Comparison of ENCODE assay signal across 23 cellular contexts in the genomic region with DNA sequence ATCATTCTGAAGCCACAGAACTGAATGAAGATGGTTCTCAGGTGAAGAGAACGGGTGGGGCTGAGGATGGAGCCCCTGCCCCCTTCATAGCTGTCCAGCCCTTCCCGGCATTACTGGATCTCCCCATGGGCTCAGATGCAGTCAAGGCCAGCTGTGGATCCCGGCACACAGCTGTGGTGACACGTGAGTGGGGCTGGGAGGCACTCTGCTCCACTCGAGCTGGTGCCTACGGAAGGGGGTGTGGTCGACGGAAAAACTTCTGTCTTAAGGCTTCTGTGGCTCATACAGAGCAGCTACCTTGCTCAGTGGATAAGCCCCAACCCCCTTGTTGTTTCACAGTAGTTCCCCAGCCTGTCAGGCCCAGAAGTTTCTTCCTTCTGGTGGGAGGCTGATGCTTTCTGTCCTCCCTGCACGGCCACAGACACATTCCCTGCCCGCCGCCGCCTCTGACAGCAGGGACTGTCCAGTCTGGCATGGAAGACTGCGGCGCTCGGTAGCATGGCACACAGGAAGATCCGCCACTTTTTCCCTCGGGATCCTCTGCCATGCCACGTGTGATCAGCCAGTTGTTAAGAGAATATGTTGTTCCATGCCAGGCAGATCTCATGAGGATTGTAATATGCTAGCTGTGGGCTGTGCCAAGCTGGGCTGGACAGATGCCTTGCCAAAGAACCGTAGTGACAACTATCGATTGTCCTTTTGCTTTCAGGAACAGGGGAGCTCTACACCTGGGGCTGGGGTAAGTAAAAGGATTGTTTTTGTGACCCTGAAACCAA. TPM values are rescaled to one million over a fixed set of nuclear protein-coding genes. Genes with fewer than 3 reads are reported as not detected.
DNase-seq lines count a peak whose midpoint lies in the region; ATAC-seq and TF ChIP-seq lines count a peak whose summit lies in the region.
"Had no signal": no experiment of that assay in that cellular context is flagged by ENCODE, and none has a peak within 500 bp of the region (broad histone marks: within the 10 kb centered on the region; RNA-seq: fewer than 3 reads in every experiment).

No MANE protein-coding gene starts in this region.

- POLR2A ChIA-PET in CD8-positive, alpha-beta T cell (lab: Charles Lee), result no interaction called here

- CTCF ChIA-PET in CD8-positive, alpha-beta T cell (lab: Charles Lee), result interaction anchor here (5.5 to 12.8 kb wide), 2 partner anchors 26 to 72 kb away, joined by 35 to 160 read pairs; partner anchors contain the start of genes HDDC3 and UNC45A

- no peak for TF ChIP-seq CTCF in left ventricle myocardium inferior (IDR thresholded peaks at IDR 0.05; ENCODE audit: borderline replicate concordance)
- no peak for TF ChIP-seq CTCF in neural crest cell (conservative IDR thresholded peaks at IDR 0.05)
- no peak for TF ChIP-seq CTCF in CD8-positive, alpha-beta T cell (IDR thresholded peaks at IDR 0.05)

- intact Hi-C loops in left ventricle myocardium inferior (cut with micrococcal nuclease) (no loop called here), cardiac septum (cut with DNase I) (no loop called here), aorta (cut with DNase I) (loop anchor here in 1 of 2 donors (10.0 kb wide), 1 partner anchor 314 kb away; no protein-coding TSS in a partner anchor)
- intact Hi-C loops in CD8-positive, alpha-beta T cell (cut with DNase I, micrococcal nuclease), result no loop called here

- DNase-seq in left ventricle myocardium inferior, result no peak
- DNase-seq in cardiac septum (ENCODE audit: low spot score), result no peak
- peak; percentile 16 for DNase-seq in cerebellar cortex (ENCODE audit: low spot score)
- DNase-seq in neural crest cell (ENCODE audit: low read depth, low spot score), result no peak
- no peak for DNase-seq in aorta
- DNase-seq in AML-193 (lab: John Stamatoyannopoulos, UW), result no peak
- no peak for DNase-seq in CD8-positive, alpha-beta T cell
- no peak for DNase-seq in NCI-H2107 treated with DMSO at 0.1 percent for 48 hours (lab: John Stamatoyannopoulos, UW; ENCODE audit: unreplicated experiment)
- DNase-seq: ACHN; activated CD8-positive, alpha-beta T cell treated with anti-CD3 and anti-CD28 coated beads for 36 hours; activated naive CD8-positive, alpha-beta T cell treated with anti-CD3 and anti-CD28 coated beads, Interleukin-2, amount 10 ng/mL, durations not matched to agents 7 days and 5 days; activated T-cell treated with anti-CD3 and anti-CD28 coated beads, Interleukin-2, amount 50 U/mL, for 48 hours; CD4-positive, alpha-beta memory T cell; effector CD8-positive, alpha-beta T cell; NCI-H510A; SHP77; stimulated activated CD4-positive, alpha-beta T cell treated with anti-CD3 and anti-CD28 coated beads, Interleukin-15, amount 100 ng/mL, for 24 hours; T-helper 1 cell; trophoblast cell had no signal

- H3K4me3 ChIP-seq in left ventricle myocardium inferior (no peak overlapping the region), aorta (ENCODE audit: low read length in 2 of 2) (no peak overlapping the region)
- no peak overlapping the region for H3K4me3 ChIP-seq in CD8-positive, alpha-beta T cell (ENCODE audit: low read depth, low read length)
- H3K4me3 ChIP-seq: cardiac muscle cell had no signal

- peaks cover 23% of the 10 kb centered on the region for H3K4me1 Mint-ChIP-seq in neural crest cell
- H3K4me1 Mint-ChIP-seq in CD8-positive, alpha-beta T cell (ENCODE audit: low read depth), result peaks cover 10% of the 10 kb centered on the region

- WGBS in aorta, 2 donors, result 3 to 9% methylated on average over 20 of the region's 20 CpGs

- peak overlapping the region; percentile 71 for H3K27ac ChIP-seq in left ventricle myocardium inferior (replicated peaks)
- peak overlapping the region; percentile 10 to 39 for H3K27ac ChIP-seq in aorta (ENCODE audit: low read depth in 1 of 2, low read length in 2 of 2)
- no peak overlapping the region for H3K27ac ChIP-seq in CD8-positive, alpha-beta T cell (ENCODE audit: low read depth, low read length)
- H3K27ac ChIP-seq: cardiac muscle cell had no signal

- no peaks in the 10 kb centered on the region for H3K27me3 ChIP-seq in left ventricle myocardium inferior (ENCODE audit: low read depth)
- H3K27me3 ChIP-seq in aorta (ENCODE audit: control insufficient read depth in 1 of 2, insufficient read depth in 2 of 2, low read length in 1 of 2), result no peaks in the 10 kb centered on the region
- no peaks in the 10 kb centered on the region for H3K27me3 ChIP-seq in CD8-positive, alpha-beta T cell (ENCODE audit: insufficient read depth, low read length)
- H3K27me3 ChIP-seq: cardiac muscle cell had no signal

- peaks cover 3% of the 10 kb centered on the region for H3K27me3 Mint-ChIP-seq in neural crest cell (ENCODE audit: low read depth)
- H3K27me3 Mint-ChIP-seq in CD8-positive, alpha-beta T cell (ENCODE audit: low read depth), result no peaks in the 10 kb centered on the region
- H3K27me3 Mint-ChIP-seq: activated CD8-positive, alpha-beta T cell treated with anti-CD3 and anti-CD28 coated beads for 36 hours; activated naive CD8-positive, alpha-beta T cell treated with anti-CD3 and anti-CD28 coated beads, Interleukin-2, amount 10 ng/mL, durations not matched to agents 7 days and 5 days; CD4-positive, alpha-beta memory T cell; natural killer cell treated with Interleukin-12 subunit alpha and Interleukin-12 subunit beta and Interleukin-15 and Interleukin-18, amount 100 ng/mL, for 72 hours; stimulated activated memory B cell treated with anti-CD40 and anti-IgM and Interleukin-4, amounts not matched to agents 10 μg/mL and 1 μg/mL and 100 μg/mL, for 72 hours had no signal

- H3K27ac Mint-ChIP-seq in neural crest cell (ENCODE audit: unreplicated experiment), result no peak overlapping the region
- no peak overlapping the region for H3K27ac Mint-ChIP-seq in CD8-positive, alpha-beta T cell
- H3K27ac Mint-ChIP-seq: activated CD8-positive, alpha-beta T cell treated with anti-CD3 and anti-CD28 coated beads for 36 hours; stimulated activated memory B cell treated with anti-CD40 and anti-IgM and Interleukin-4, amounts not matched to agents 10 μg/mL and 1 μg/mL and 100 μg/mL, for 72 hours had no signal

- no peaks in the 10 kb centered on the region for H3K9me3 Mint-ChIP-seq in neural crest cell
- no peaks in the 10 kb centered on the region for H3K9me3 Mint-ChIP-seq in CD8-positive, alpha-beta T cell
- H3K9me3 Mint-ChIP-seq: activated CD8-positive, alpha-beta T cell treated with anti-CD3 and anti-CD28 coated beads for 36 hours; activated naive CD8-positive, alpha-beta T cell treated with anti-CD3 and anti-CD28 coated beads, Interleukin-2, amount 10 ng/mL, durations not matched to agents 7 days and 5 days; natural killer cell treated with Interleukin-12 subunit alpha and Interleukin-12 subunit beta and Interleukin-15 and Interleukin-18, amount 100 ng/mL, for 72 hours; stimulated activated memory B cell treated with anti-CD40 and anti-IgM and Interleukin-4, amounts not matched to agents 10 μg/mL and 1 μg/mL and 100 μg/mL, for 72 hours had no signal

- no peaks in the 10 kb centered on the region for H3K9me3 ChIP-seq in left ventricle myocardium inferior (replicated peaks)
- no peaks in the 10 kb centered on the region for H3K9me3 ChIP-seq in aorta (ENCODE audit: control insufficient read depth, low read length)
- H3K9me3 ChIP-seq in CD8-positive, alpha-beta T cell (ENCODE audit: low read length), result no peaks in the 10 kb centered on the region

- H3K36me3 ChIP-seq in left ventricle myocardium inferior, result peaks cover 48% of the 10 kb centered on the region
- H3K36me3 ChIP-seq in aorta (ENCODE audit: control insufficient read depth in 1 of 2, insufficient read depth in 2 of 2, low read length in 1 of 2), result no peaks in the 10 kb centered on the region
- H3K36me3 ChIP-seq in CD8-positive, alpha-beta T cell (ENCODE audit: insufficient read depth, low read length), result peaks cover 10% of the 10 kb centered on the region

- peak overlapping the region; percentile 48 for H3K4me3 Mint-ChIP-seq in neural crest cell
- H3K4me3 Mint-ChIP-seq in CD8-positive, alpha-beta T cell, result no peak overlapping the region
- H3K4me3 Mint-ChIP-seq: activated CD8-positive, alpha-beta T cell treated with anti-CD3 and anti-CD28 coated beads for 36 hours; activated naive CD8-positive, alpha-beta T cell treated with anti-CD3 and anti-CD28 coated beads, Interleukin-2, amount 10 ng/mL, durations not matched to agents 7 days and 5 days; natural killer cell treated with Interleukin-12 subunit alpha and Interleukin-12 subunit beta and Interleukin-15 and Interleukin-18, amount 100 ng/mL, for 72 hours; stimulated activated memory B cell treated with anti-CD40 and anti-IgM and Interleukin-4, amounts not matched to agents 10 μg/mL and 1 μg/mL and 100 μg/mL, for 72 hours had no signal

- no peak for ATAC-seq in aorta (ENCODE audit: low FRiP score)
- no peak for ATAC-seq in CD8-positive, alpha-beta T cell
- ATAC-seq: activated CD8-positive, alpha-beta T cell treated with anti-CD3 and anti-CD28 coated beads for 36 hours; natural killer cell treated with Interleukin-12 subunit alpha and Interleukin-12 subunit beta and Interleukin-15 and Interleukin-18, amount 100 ng/mL, for 72 hours; stimulated activated memory B cell treated with anti-CD40 and anti-IgM and Interleukin-4, amounts not matched to agents 10 μg/mL and 1 μg/mL and 100 μg/mL, for 72 hours had no signal

- H3K4me1 ChIP-seq in left ventricle myocardium inferior, result peaks cover 58% of the 10 kb centered on the region
- H3K4me1 ChIP-seq in aorta (ENCODE audit: control insufficient read depth in 1 of 2, insufficient read depth in 2 of 2, low read length in 2 of 2), result no peaks in the 10 kb centered on the region
- peaks cover 11% of the 10 kb centered on the region for H3K4me1 ChIP-seq in CD8-positive, alpha-beta T cell (ENCODE audit: insufficient read depth, low read length)

- peaks cover 10% of the 10 kb centered on the region for H3K36me3 Mint-ChIP-seq in neural crest cell (ENCODE audit: low read depth)
- H3K36me3 Mint-ChIP-seq in CD8-positive, alpha-beta T cell, result peaks cover 43% of the 10 kb centered on the region
- H3K36me3 Mint-ChIP-seq: natural killer cell treated with Interleukin-12 subunit alpha and Interleukin-12 subunit beta and Interleukin-15 and Interleukin-18, amount 100 ng/mL, for 72 hours had no signal

RNA-seq across cellular contexts. Expression of gene RCCD1, which starts 5.8 kb away (rescaled TPM):
- total RNA-seq in left ventricle myocardium inferior (10.9 TPM), cardiac septum (10.8 TPM), neural crest cell (20.6 and 20.9 TPM in 2 replicates), aorta (10 to 100 TPM in 1 of 2 donors, 1 to 10 TPM in 1; 5.9 to 12.3 TPM)
- 1 to 10 TPM; 3.9 to 8.2 TPM for polyA plus RNA-seq in aorta
- 1 to 10 TPM; 3.9 to 4.1 TPM for total RNA-seq in CD8-positive, alpha-beta T cell
- total RNA-seq: H4 had no signal

RNA-seq across cellular contexts. Expression of gene UNC45A, which starts 25.4 kb away (rescaled TPM):
- total RNA-seq in left ventricle myocardium inferior (21.9 TPM), cardiac septum (27.2 TPM), neural crest cell (65.4 and 73.8 TPM in 2 replicates), aorta (10 to 100 TPM; 65.5 to 90.1 TPM)
- polyA plus RNA-seq in aorta, result 10 to 100 TPM; 34.6 to 96.7 TPM
- total RNA-seq in CD8-positive, alpha-beta T cell, result 10 to 100 TPM; 18.2 to 21.0 TPM

RNA-seq across cellular contexts. Expression of gene HDDC3, which starts 28.2 kb away (rescaled TPM):
- 12.7 TPM for total RNA-seq in left ventricle myocardium inferior
- total RNA-seq in cardiac septum, result 11.8 TPM
- total RNA-seq in neural crest cell, result 15.7 and 16.7 TPM in 2 replicates
- 1 to 10 TPM; 7.3 to 7.7 TPM for total RNA-seq in aorta
- polyA plus RNA-seq in aorta, result 10 to 100 TPM in 1 of 2 donors, 1 to 10 TPM in 1; 6.5 to 15.3 TPM
- 1 to 10 TPM; 5.1 to 6.0 TPM for total RNA-seq in CD8-positive, alpha-beta T cell

RNA-seq across cellular contexts. Expression of gene PRC1, which starts 33.8 kb away (rescaled TPM):
- total RNA-seq in left ventricle myocardium inferior (3.4 TPM), cardiac septum (3.1 TPM), neural crest cell (160 and 161 TPM in 2 replicates), aorta (1 to 10 TPM; 7.7 to 8.1 TPM)
- polyA plus RNA-seq in aorta, result 1 to 10 TPM; 3.5 to 6.0 TPM
- total RNA-seq in CD8-positive, alpha-beta T cell, result 10 to 100 TPM; 24.6 to 31.3 TPM

RNA-seq across cellular contexts. Expression of gene MAN2A2, which starts 57.4 kb away (rescaled TPM):
- total RNA-seq in left ventricle myocardium inferior, result 95.4 TPM
- 73.3 TPM for total RNA-seq in cardiac septum
- total RNA-seq in neural crest cell, result 78.0 and 81.6 TPM in 2 replicates
- total RNA-seq in aorta, result 10 to 100 TPM; 56.7 to 82.4 TPM
- 10 to 100 TPM; 19.2 to 49.2 TPM for polyA plus RNA-seq in aorta
- total RNA-seq in CD8-positive, alpha-beta T cell, result 100 to 1,000 TPM; 162 to 172 TPM
